10 cellular contexts compared by ENCODE assay signal in genomic region chr18:47174545-47175116, GRCh38. TPM values are rescaled to one million over a fixed set of nuclear protein-coding genes. Genes with fewer than 3 reads are reported as not detected.
A peak's percentile ranks its signal among the peaks of the same experiment; 100 is the strongest.
DNase-seq lines count a peak whose midpoint lies in the region; ATAC-seq and TF ChIP-seq lines count a peak whose summit lies in the region.
"Had no signal": no experiment of that assay in that cellular context is flagged by ENCODE, and none has a peak within 500 bp of the region (broad histone marks: within the 10 kb centered on the region; RNA-seq: fewer than 3 reads in every experiment).

No MANE protein-coding gene starts in this region.

- no peak overlapping the region for H3K4ac ChIP-seq in mesendoderm (ENCODE audit: low read depth, low read length)

- H3K4me2 ChIP-seq in HCT116 (ENCODE audit: low read length) (peak overlapping the region; percentile 86), mesendoderm (ENCODE audit: low read length) (peak overlapping the region; percentile 58)

- no peaks in the 10 kb centered on the region for H3K27me3 Mint-ChIP-seq in CD4-positive, alpha-beta T cell
- no peaks in the 10 kb centered on the region for H3K27me3 Mint-ChIP-seq in chondrocyte (ENCODE audit: low read depth)

- H3K18ac ChIP-seq in mesendoderm (ENCODE audit: low read length), result no peak overlapping the region

- H3K4me1 ChIP-seq in ACC112 (ENCODE audit: control insufficient read depth, insufficient read depth, low read length, unreplicated experiment) (peaks cover 13% of the 10 kb centered on the region), HCT116 (ENCODE audit: control insufficient read depth in 1 of 2, insufficient read depth in 2 of 2, low read length in 2 of 2) (peaks cover 6 to 10% of the 10 kb centered on the region in 2 experiments; a peak in 3 of 4 replicates), breast epithelium (peaks cover 0 to 7% of the 10 kb centered on the region in 2 donors), mesendoderm (ENCODE audit: control insufficient read depth, low read depth, low read length) (peaks cover 3% of the 10 kb centered on the region)

- peaks cover 10% of the 10 kb centered on the region for H3K36me3 Mint-ChIP-seq in CD4-positive, alpha-beta T cell (ENCODE audit: low read depth)
- H3K36me3 Mint-ChIP-seq in chondrocyte (ENCODE audit: low read depth), result no peaks in the 10 kb centered on the region

- no CpG with 5 or more reads among the region's 13 CpGs for WGBS in mesendoderm (ENCODE audit: extremely low coverage, insufficient coverage, low lambda C conversion rate)

- H3K4me1 Mint-ChIP-seq in CD4-positive, alpha-beta T cell (ENCODE audit: low read depth), result peaks cover 7% of the 10 kb centered on the region
- peaks cover 8% of the 10 kb centered on the region for H3K4me1 Mint-ChIP-seq in chondrocyte (ENCODE audit: low read depth)

- peaks cover 16% of the 10 kb centered on the region for H3K79me1 ChIP-seq in mesendoderm (ENCODE audit: low read length)

- H3K9me3 ChIP-seq in HCT116 (ENCODE audit: control insufficient read depth in 1 of 2, insufficient read depth in 1 of 2, low read depth in 1 of 2, low read length in 2 of 2) (no peaks in the 10 kb centered on the region), breast epithelium (no peaks in the 10 kb centered on the region)
- no peaks in the 10 kb centered on the region for H3K9me3 ChIP-seq in CD4-positive, alpha-beta T cell (ENCODE audit: control insufficient read depth, low read length)

- TF ChIP-seq CTCF in HCT116 (IDR thresholded peaks at IDR 0.05 in 2 of 3, conservative IDR thresholded peaks at IDR 0.05 in 1 of 3; ENCODE audit: borderline replicate concordance in 1 of 3, insufficient read depth in 1 of 3, low read depth in 2 of 3, low read length in 2 of 3), result no peak
- no peak for TF ChIP-seq CTCF in breast epithelium (IDR thresholded peaks at IDR 0.05)
- TF ChIP-seq CTCF in CD4-positive, alpha-beta T cell (IDR thresholded peaks at IDR 0.05), result no peak
- no peak for TF ChIP-seq CTCF in chondrocyte (IDR thresholded peaks at IDR 0.05)

- TF ChIP-seq POLR2A in HCT116 (IDR thresholded peaks at IDR 0.05; ENCODE audit: borderline replicate concordance, extremely low read depth, insufficient read depth, insufficient read length) (no peak), breast epithelium (IDR thresholded peaks at IDR 0.05) (no peak)

- H3K56ac ChIP-seq in mesendoderm (ENCODE audit: low read length), result peak overlapping the region; percentile 28

- peaks cover 9% of the 10 kb centered on the region; the same call in 1 of the 2 replicates for H3K36me3 ChIP-seq in ACC112 (ENCODE audit: insufficient read depth, low read length)
- H3K36me3 ChIP-seq in HCT116 (ENCODE audit: control insufficient read depth in 1 of 2, insufficient read depth in 2 of 2, low read length in 2 of 2), result no peaks in the 10 kb centered on the region
- H3K36me3 ChIP-seq in breast epithelium, result no peaks in the 10 kb centered on the region
- no peaks in the 10 kb centered on the region for H3K36me3 ChIP-seq in mesendoderm (ENCODE audit: control insufficient read depth, insufficient read depth, low read length)

- H2BK120ac ChIP-seq in mesendoderm (ENCODE audit: low read depth, low read length), result no peak overlapping the region

- CTCF ChIA-PET in HCT116 (lab: Charles Lee), result no interaction called here
- CTCF ChIA-PET in CD4-positive, alpha-beta T cell (lab: Charles Lee), result no interaction called here

- H2AK5ac ChIP-seq in mesendoderm (ENCODE audit: low read length), result no peak overlapping the region

- H3K4me3 ChIP-seq in ACC112 (ENCODE audit: low read depth, low read length), result peak overlapping the region; percentile 91
- peak overlapping the region; percentile 91 to 94 for H3K4me3 ChIP-seq in HCT116 (replicated peaks in 1 of 2; ENCODE audit: low read depth in 1 of 2, low read length in 2 of 2)
- peak overlapping the region; percentile 74 to 100 (median 90) for H3K4me3 ChIP-seq in breast epithelium
- no peak overlapping the region for H3K4me3 ChIP-seq in mesendoderm (ENCODE audit: low read length)

- POLR2A ChIA-PET in HCT116 (lab: Charles Lee), result no interaction called here
- POLR2A ChIA-PET in CD4-positive, alpha-beta T cell (lab: Charles Lee), result no interaction called here

- RAD21 ChIA-PET in HCT116 (lab: Charles Lee; ENCODE audit: low non-redundant PET in 1 of 2, low total read pairs in 2 of 2, uncharacterized antibody in 2 of 2, unreplicated experiment in 2 of 2), result no interaction called here

- H3K27ac ChIP-seq in ACC112 (ENCODE audit: low read depth, low read length) (no peak overlapping the region), HCT116 (ENCODE audit: low read depth, low read length) (no peak overlapping the region), breast epithelium (no peak overlapping the region), mesendoderm (ENCODE audit: low read depth, low read length) (no peak overlapping the region)
- no peak overlapping the region for H3K27ac ChIP-seq in CD4-positive, alpha-beta T cell (ENCODE audit: low read depth, low read length)

- no peak for TF ChIP-seq RAD21 in HCT116 (IDR thresholded peaks at IDR 0.05; ENCODE audit: low read depth)

- no peaks in the 10 kb centered on the region for H3K9me2 ChIP-seq in HCT116 (ENCODE audit: insufficient read depth)

- H3K79me2 ChIP-seq in ACC112 (ENCODE audit: control insufficient read depth, insufficient read depth, low read length, unreplicated experiment) (peaks cover 62% of the 10 kb centered on the region), HCT116 (ENCODE audit: insufficient read depth, low read length) (peaks cover 64% of the 10 kb centered on the region), mesendoderm (ENCODE audit: control insufficient read depth, insufficient read depth, low read length) (peaks cover 25% of the 10 kb centered on the region)

- no peak overlapping the region for H4K5ac ChIP-seq in mesendoderm (ENCODE audit: low read length)

- no TSS peak for BruUV-seq in HCT116 (replicated peaks; lab: Mats Ljungman, UMichigan)

- H4K8ac ChIP-seq in mesendoderm (ENCODE audit: low read depth, low read length), result no peak overlapping the region

- H3K27me3 ChIP-seq in ACC112 (ENCODE audit: insufficient read depth, low read length) (0 out of 2 replicates have a peak, but pooled peaks cover 2% of the 10 kb centered on the region), HCT116 (ENCODE audit: insufficient read depth, low read length) (no peaks in the 10 kb centered on the region), breast epithelium (no peaks in the 10 kb centered on the region), mesendoderm (ENCODE audit: insufficient read depth, low read length, poor library complexity) (no peaks in the 10 kb centered on the region)
- H3K27me3 ChIP-seq in CD4-positive, alpha-beta T cell (ENCODE audit: control insufficient read depth, insufficient read depth, low read length), result no peaks in the 10 kb centered on the region

- no peak for ATAC-seq in HCT116
- ATAC-seq in CD4-positive, alpha-beta T cell (ENCODE audit: poor library complexity), result no peak

- no peak overlapping the region for H2BK5ac ChIP-seq in mesendoderm (ENCODE audit: low read length)

- DNase-seq in HCT116 (ENCODE audit: low read depth, low spot score) (no peak), breast epithelium (ENCODE audit: low spot score in 2 of 2) (no peak), mesendoderm (peak; percentile 30), OCI-M2 (lab: John Stamatoyannopoulos, UW; ENCODE audit: unreplicated experiment) (no peak), inferior parietal cortex (ENCODE audit: extremely low spot score) (no peak), chondrocyte (ENCODE audit: low spot score) (no peak)
- DNase-seq in CD4-positive, alpha-beta T cell, result no peak
- DNase-seq: activated effector memory CD4-positive, alpha-beta T cell treated with anti-CD3 and anti-CD28 coated beads, Interleukin-2, amount 50 U/mL, for 16 hours; NCI-H524 treated with DMSO at 0.1 percent for 48 hours had no signal

- no peak overlapping the region for H2BK15ac ChIP-seq in mesendoderm (replicated peaks; ENCODE audit: low read depth)

- intact Hi-C loops in HCT116 (cut with micrococcal nuclease), result no loop called here
- intact Hi-C loops in breast epithelium (cut with DNase I; ENCODE audit: low total_unique reads), result loop anchor here (5.0 kb wide), 1 partner anchor 503 kb away; no protein-coding TSS in a partner anchor
- intact Hi-C loops in CD4-positive, alpha-beta T cell (cut with DNase I, micrococcal nuclease), result loop anchor here in 1 of 2 experiments (5.0 to 10.0 kb wide), 2 partner anchors 32 to 990 kb away; no protein-coding TSS in a partner anchor

- no peaks in the 10 kb centered on the region for H3K9me3 Mint-ChIP-seq in CD4-positive, alpha-beta T cell
- no peaks in the 10 kb centered on the region for H3K9me3 Mint-ChIP-seq in chondrocyte (ENCODE audit: low read depth)

- H3K9ac ChIP-seq in HCT116 (ENCODE audit: low read length), result peak overlapping the region; percentile 94
- H3K9ac ChIP-seq in mesendoderm (ENCODE audit: low read length), result peak overlapping the region; percentile 77

- H3K23ac ChIP-seq in mesendoderm (ENCODE audit: low read length), result no peak overlapping the region

- H2AFZ ChIP-seq in ACC112 (ENCODE audit: low read length, unreplicated experiment) (no peak overlapping the region), HCT116 (ENCODE audit: low read depth, low read length, poor library complexity, severe bottlenecking) (no peak overlapping the region)

- no peak overlapping the region for H3K4me3 Mint-ChIP-seq in CD4-positive, alpha-beta T cell
- H3K4me3 Mint-ChIP-seq in chondrocyte (ENCODE audit: unreplicated experiment), result no peak overlapping the region

- no peaks in the 10 kb centered on the region for H4K20me1 ChIP-seq in HCT116 (ENCODE audit: insufficient read depth)

- no peak overlapping the region for H3K27ac Mint-ChIP-seq in CD4-positive, alpha-beta T cell
- no peak overlapping the region for H3K27ac Mint-ChIP-seq in chondrocyte (ENCODE audit: unreplicated experiment)

TF ChIP-seq in HCT116, 20 proteins besides CTCF, POLR2A, EP300 and RAD21 (continues in another document):
- TF ChIP-seq ZNF274 (IDR thresholded peaks at IDR 0.05; ENCODE audit: low read depth, low read length) (no peak), FOSL1 (IDR thresholded peaks at IDR 0.05; ENCODE audit: low read depth) (no peak)

RNA-seq across cellular contexts. Expression of gene IER3IP1, which starts 1.5 kb away (rescaled TPM):
- total RNA-seq in HCT116 (2021; ENCODE audit: unreplicated experiment) (12.0 TPM), breast epithelium (10 to 100 TPM; 10.4 to 15.1 (median 13.8) TPM), chondrocyte (16.4 to 18.5 TPM (median 16.4 TPM) in 3 replicates)
- polyA plus RNA-seq in HCT116 (2012), result 27.0 and 30.7 TPM in 2 replicates
- 12.7 TPM for polyA plus RNA-seq in mesendoderm (2013, experiment 1 of 2)
- polyA plus RNA-seq in mesendoderm (2013, experiment 2 of 2), result 12.4 TPM
- 1 to 10 TPM; 1.5 to 2.3 TPM for total RNA-seq in CD4-positive, alpha-beta T cell

RNA-seq across cellular contexts. Expression of gene HDHD2, which starts 24.3 kb away (rescaled TPM):
- total RNA-seq in HCT116 (2021; ENCODE audit: unreplicated experiment) (29.1 TPM), breast epithelium (10 to 100 TPM; 18.7 to 41.0 (median 24.9) TPM), chondrocyte (16.7 to 17.7 TPM (median 16.8 TPM) in 3 replicates)
- 23.5 and 24.8 TPM in 2 replicates for polyA plus RNA-seq in HCT116 (2012)
- polyA plus RNA-seq in mesendoderm (2013, experiment 1 of 2), result 22.8 TPM
- polyA plus RNA-seq in mesendoderm (2013, experiment 2 of 2), result 22.6 TPM
- 1 to 10 TPM; 7.3 to 8.9 TPM for total RNA-seq in CD4-positive, alpha-beta T cell
